In genomic region chr1:31931241-31932225, GRCh38 we compare ENCODE assay signal across 8 cellular contexts. TPM values are rescaled to one million over a fixed set of nuclear protein-coding genes. Genes with fewer than 3 reads are reported as not detected.
DNase-seq lines count a peak whose midpoint lies in the region; ATAC-seq and TF ChIP-seq lines count a peak whose summit lies in the region.

No MANE protein-coding gene starts in this region.

- H3K27me3 ChIP-seq in HUES64 (ENCODE audit: insufficient read depth, low read length) (no peaks in the 10 kb centered on the region), upper lobe of right lung (no peaks in the 10 kb centered on the region)

- TF ChIP-seq CTCF in AG10803 (conservative IDR thresholded peaks at IDR 0.05; ENCODE audit: low read length) (no peak), upper lobe of right lung (IDR thresholded peaks at IDR 0.05) (no peak)

- peak in 1 of 2 donors; percentile 21 for ATAC-seq in activated naive CD4-positive, alpha-beta T cell treated with anti-CD3 and anti-CD28 coated beads, Interleukin-2, amount 50 U/mL, for 72 hours
- peak; percentile 56 for ATAC-seq in upper lobe of right lung
- no peak for ATAC-seq in HG03439 (IDR thresholded peaks at IDR 0.05; ENCODE audit: unreplicated experiment)

- H3K9me3 ChIP-seq in HUES64 (ENCODE audit: insufficient read depth, low read depth, low read length) (no peaks in the 10 kb centered on the region), upper lobe of right lung (no peaks in the 10 kb centered on the region)

- 11% methylated on average over 4 of the region's 4 CpGs for WGBS in HUES64

- H3K4me1 ChIP-seq in HUES64 (ENCODE audit: insufficient read depth, low read length) (peaks cover 77% of the 10 kb centered on the region), upper lobe of right lung (peaks cover 98% of the 10 kb centered on the region)

- H3K36me3 Mint-ChIP-seq in activated naive CD4-positive, alpha-beta T cell treated with anti-CD3 and anti-CD28 coated beads, Interleukin-2, amount 50 U/mL, for 72 hours: peaks cover 12 to 42% of the 10 kb centered on the region in 2 donors

- peak; percentile 63 for DNase-seq in AG10803 (ENCODE audit: low read depth)
- DNase-seq in activated naive CD4-positive, alpha-beta T cell treated with anti-CD3 and anti-CD28 coated beads, Interleukin-2, amount 50 U/mL, for 72 hours (ENCODE audit: low spot score in 2 of 2): no peak
- DNase-seq in iris pigment epithelial cell (ENCODE audit: low read depth): peak; percentile 74
- DNase-seq in upper lobe of right lung: no peak
- no peak for DNase-seq in NCI-H2029 treated with DMSO at 0.1 percent for 48 hours (lab: John Stamatoyannopoulos, UW)
- DNase-seq in NCI-H526 (lab: John Stamatoyannopoulos, UW): no peak

- H3K27ac ChIP-seq in HUES64 (ENCODE audit: low read depth, low read length) (peak overlapping the region; percentile 46), upper lobe of right lung (peak overlapping the region; percentile 33)

- H3K4me3 ChIP-seq in AG10803 (ENCODE audit: low read length): no peak overlapping the region
- H3K4me3 ChIP-seq in HUES64 (ENCODE audit: low read length): peak overlapping the region; percentile 24; the same call in 1 of the 2 replicates
- H3K4me3 ChIP-seq in upper lobe of right lung: no peak overlapping the region

- no peaks in the 10 kb centered on the region for H3K9me3 Mint-ChIP-seq in activated naive CD4-positive, alpha-beta T cell treated with anti-CD3 and anti-CD28 coated beads, Interleukin-2, amount 50 U/mL, for 72 hours

- H3K36me3 ChIP-seq in HUES64 (ENCODE audit: insufficient read depth, low read length) (0 out of 2 replicates have a peak, but pooled peaks cover 2% of the 10 kb centered on the region), upper lobe of right lung (no peaks in the 10 kb centered on the region)

- intact Hi-C loops in upper lobe of right lung (cut with DNase I): no loop called here

- peak overlapping the region; percentile 95 to 100 for H3K27ac Mint-ChIP-seq in activated naive CD4-positive, alpha-beta T cell treated with anti-CD3 and anti-CD28 coated beads, Interleukin-2, amount 50 U/mL, for 72 hours

- no peak overlapping the region for H3K9ac ChIP-seq in HUES64 (ENCODE audit: low read depth, low read length)

RNA-seq across cellular contexts. Expression of gene PTP4A2, which starts 6.6 kb away (rescaled TPM):
- polyA plus RNA-seq in HUES64 (2013, experiment 1 of 2): 155 TPM
- 148 TPM for polyA plus RNA-seq in HUES64 (2013, experiment 2 of 2)
- total RNA-seq in activated naive CD4-positive, alpha-beta T cell treated with anti-CD3 and anti-CD28 coated beads, Interleukin-2, amount 50 U/mL, for 72 hours: 100 to 1,000 TPM; 216 to 408 TPM
- total RNA-seq in upper lobe of right lung: 244 TPM

Comparison
In these comparisons a context has a peak if more than half of its experiments do, and no peak if none do; other contexts are left out.
1. DNase-seq: peak in AG10803 (single experiment) and iris pigment epithelial cell (single experiment); none in activated naive CD4-positive, alpha-beta T cell treated with anti-CD3 and anti-CD28 coated beads, Interleukin-2, amount 50 U/mL, for 72 hours (0 of 2), upper lobe of right lung (single experiment), NCI-H2029 treated with DMSO at 0.1 percent for 48 hours (single experiment) and NCI-H526 (0 of 2).